In genomic region chr16:3740186-3740585, GRCh38 we compare ENCODE assay signal across 28 cellular contexts.
"Had no signal": no experiment of that assay in that cellular context is flagged by ENCODE, and none has a peak within 500 bp of the region (broad histone marks: within the 10 kb centered on the region; RNA-seq: fewer than 3 reads in every experiment).

No MANE protein-coding gene starts in this region.

- H3K4me3 ChIP-seq: lower lobe of right lung, neural progenitor cell, prostate gland, stomach, testis, thyroid gland, transverse colon, uterus had no signal

- H3K4me3 Mint-ChIP-seq: naive thymus-derived CD8-positive, alpha-beta T cell; nephron; neural progenitor cell; stimulated activated memory B cell treated with anti-CD40 and anti-IgM and Interleukin-4, amounts not matched to agents 10 μg/mL and 1 μg/mL and 100 μg/mL, for 72 hours had no signal

- H3K27ac Mint-ChIP-seq: nephron; neural progenitor cell; stimulated activated memory B cell treated with anti-CD40 and anti-IgM and Interleukin-4, amounts not matched to agents 10 μg/mL and 1 μg/mL and 100 μg/mL, for 72 hours had no signal

- H3K4me1 ChIP-seq: lower lobe of right lung, parathyroid adenoma, prostate gland, testis, thyroid gland, uterus had no signal

- H3K36me3 ChIP-seq: uterus had no signal

- H3K27me3 Mint-ChIP-seq: naive thymus-derived CD8-positive, alpha-beta T cell; stimulated activated memory B cell treated with anti-CD40 and anti-IgM and Interleukin-4, amounts not matched to agents 10 μg/mL and 1 μg/mL and 100 μg/mL, for 72 hours had no signal

- H3K4me1 Mint-ChIP-seq: nephron; stimulated activated memory B cell treated with anti-CD40 and anti-IgM and Interleukin-4, amounts not matched to agents 10 μg/mL and 1 μg/mL and 100 μg/mL, for 72 hours had no signal

- H3K9me3 ChIP-seq: lower lobe of right lung, neutrophil, prostate gland, stomach, testis, thyroid gland, transverse colon, uterus had no signal

- H3K27me3 ChIP-seq: neural progenitor cell, neutrophil, stomach, testis, thyroid gland, transverse colon, uterus had no signal

- DNase-seq: hippocampal formation; kidney glomerular epithelial cell; left cardiac atrium; lower lobe of right lung; mammary epithelial cell; mesenchymal stem cell; naive thymus-derived CD8-positive, alpha-beta T cell; occipital lobe; retina; small intestine; stimulated activated CD4-positive, alpha-beta T cell treated with anti-CD3 and anti-CD28 coated beads, Interleukin-1b, Interleukin-23, amount 100 ng/mL, for 48 hours; stimulated activated CD4-positive, alpha-beta T cell treated with anti-CD3 and anti-CD28 coated beads, Interleukin-2, amount 100 ng/mL, for 48 hours; stimulated activated CD4-positive, alpha-beta T cell treated with anti-CD3 and anti-CD28 coated beads, Interleukin-4, amount 100 ng/mL, for 4 hours; stimulated activated CD8-positive, alpha-beta memory T cell treated with anti-CD3 and anti-CD28 coated beads, Interleukin-4, amount 100 ng/mL, for 48 hours; stimulated activated naive CD8-positive, alpha-beta T cell treated with anti-CD3 and anti-CD28 coated beads, Interleukin-15, Interleukin-2, amounts not matched to agents 100 U/mL and 50 U/mL, for 24 hours; stomach; testis; thyroid gland; transverse colon; uterus had no signal

- H3K27ac ChIP-seq: lower lobe of right lung, neural progenitor cell, neutrophil, parathyroid adenoma, prostate gland, stomach, testis, thyroid gland, transverse colon, uterus had no signal

- ATAC-seq: left cardiac atrium; left lobe of liver; lower lobe of right lung; naive thymus-derived CD8-positive, alpha-beta T cell; right cardiac atrium; stimulated activated memory B cell treated with anti-CD40 and anti-IgM and Interleukin-4, amounts not matched to agents 10 μg/mL and 1 μg/mL and 100 μg/mL, for 72 hours; stimulated activated naive CD8-positive, alpha-beta T cell treated with anti-CD3 and anti-CD28 coated beads, Interleukin-15, Interleukin-2, amounts not matched to agents 100 U/mL and 50 U/mL, for 24 hours had no signal

- H3K9me3 Mint-ChIP-seq: naive thymus-derived CD8-positive, alpha-beta T cell; nephron; neural progenitor cell; stimulated activated memory B cell treated with anti-CD40 and anti-IgM and Interleukin-4, amounts not matched to agents 10 μg/mL and 1 μg/mL and 100 μg/mL, for 72 hours had no signal
